ENCODE assay signal across 21 cellular contexts in the genomic region with DNA sequence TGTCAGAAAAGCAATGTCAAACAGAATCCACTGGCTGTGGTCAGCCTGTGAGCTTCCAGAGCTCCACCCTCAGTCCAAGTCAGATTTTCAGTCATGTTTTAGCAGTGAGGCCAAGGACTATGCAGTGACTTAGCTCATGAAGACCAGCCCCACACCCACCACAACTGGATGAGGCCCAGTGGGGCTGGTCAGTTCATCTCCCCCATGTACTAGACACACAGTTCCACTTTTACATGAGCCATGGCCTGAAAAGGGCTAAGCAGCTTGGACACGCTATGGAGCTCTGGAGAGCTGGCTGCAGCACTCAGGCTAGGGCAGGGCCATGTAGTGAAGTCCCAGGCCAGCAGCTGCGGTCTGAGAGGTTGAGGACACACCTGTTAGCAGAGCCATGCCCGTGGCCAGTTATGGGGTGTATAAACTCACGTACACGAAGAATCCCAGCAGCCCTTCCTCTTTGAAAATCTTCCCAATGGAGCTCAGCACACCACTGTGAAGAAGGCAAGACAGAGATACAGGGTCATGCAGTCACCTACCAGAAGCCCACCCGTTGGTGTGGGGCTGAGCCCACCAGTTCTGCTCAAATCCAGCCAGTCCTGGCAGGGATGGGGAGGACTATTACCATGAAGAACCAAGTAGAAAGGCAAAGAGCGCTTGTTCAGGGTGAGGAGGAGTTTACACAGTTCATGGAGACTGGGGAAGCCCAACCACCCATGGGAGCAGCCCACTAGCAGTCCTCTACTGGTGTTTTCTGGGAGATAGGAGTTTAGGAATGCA. TPM values are rescaled to one million over a fixed set of nuclear protein-coding genes. Genes with fewer than 3 reads are reported as not detected.
DNase-seq lines count a peak whose midpoint lies in the region; ATAC-seq, FAIRE-seq and TF ChIP-seq lines count a peak whose summit lies in the region.
"Had no signal": no experiment of that assay in that cellular context is flagged by ENCODE, and none has a peak within 500 bp of the region (broad histone marks: within the 10 kb centered on the region; RNA-seq: fewer than 3 reads in every experiment).

No MANE protein-coding gene starts in this region.

- intact Hi-C loops in Right ventricle myocardium inferior (cut with DNase I) (no loop called here), posterior vena cava (cut with DNase I) (loop anchor here in 1 of 2 donors (10.0 kb wide), 1 partner anchor 51 kb away; no protein-coding TSS in a partner anchor)
- intact Hi-C loops in activated CD4-positive, alpha-beta T cell treated with anti-CD3 and anti-CD28 coated beads, Interleukin-2, amount 10 ng/mL, durations not matched to agents 24 days and 14 days (cut with micrococcal nuclease): no loop called here

- H3K27me3 Mint-ChIP-seq in chondrocyte (ENCODE audit: low read depth): no peaks in the 10 kb centered on the region
- no peaks in the 10 kb centered on the region for H3K27me3 Mint-ChIP-seq in activated CD4-positive, alpha-beta T cell treated with anti-CD3 and anti-CD28 coated beads, Interleukin-2, amount 10 ng/mL, durations not matched to agents 24 days and 14 days

- H3K27me3 ChIP-seq in cardiac muscle cell: no peaks in the 10 kb centered on the region
- H3K27me3 ChIP-seq in BLaER1 treated with 17β-estradiol and CSF1 and Interleukin-3, amounts not matched to agents 10 nM and 100 nM: no peaks in the 10 kb centered on the region
- H3K27me3 ChIP-seq: SJSA1 had no signal

- peaks cover 16% of the 10 kb centered on the region for H3K4me1 Mint-ChIP-seq in chondrocyte (ENCODE audit: low read depth)
- peaks cover 15% of the 10 kb centered on the region for H3K4me1 Mint-ChIP-seq in activated CD4-positive, alpha-beta T cell treated with anti-CD3 and anti-CD28 coated beads, Interleukin-2, amount 10 ng/mL, durations not matched to agents 24 days and 14 days

- peaks cover 51% of the 10 kb centered on the region for H3K36me3 Mint-ChIP-seq in chondrocyte (ENCODE audit: low read depth)
- peaks cover 67% of the 10 kb centered on the region for H3K36me3 Mint-ChIP-seq in activated CD4-positive, alpha-beta T cell treated with anti-CD3 and anti-CD28 coated beads, Interleukin-2, amount 10 ng/mL, durations not matched to agents 24 days and 14 days (ENCODE audit: low read depth)

- no peak for TF ChIP-seq CTCF in cardiac muscle cell (IDR thresholded peaks at IDR 0.05; ENCODE audit: low read depth, low read length)
- no peak for TF ChIP-seq CTCF in chondrocyte (IDR thresholded peaks at IDR 0.05)

- H3K27ac ChIP-seq in cardiac muscle cell: peak overlapping the region; percentile 67
- H3K27ac ChIP-seq in BLaER1 treated with 17β-estradiol and CSF1 and Interleukin-3, amounts not matched to agents 10 nM and 100 nM: no peak overlapping the region
- H3K27ac ChIP-seq: SJSA1 had no signal

- no peak for FAIRE-seq in frontal cortex (lab: Jason Lieb, UNC)
- FAIRE-seq: A204.1 had no signal

- H3K27ac Mint-ChIP-seq in chondrocyte (ENCODE audit: unreplicated experiment): no peak overlapping the region
- H3K27ac Mint-ChIP-seq in activated CD4-positive, alpha-beta T cell treated with anti-CD3 and anti-CD28 coated beads, Interleukin-2, amount 10 ng/mL, durations not matched to agents 24 days and 14 days: no peak overlapping the region
- H3K27ac Mint-ChIP-seq: CD8-positive, alpha-beta T cell had no signal

- no peak overlapping the region for H3K4me3 ChIP-seq in cardiac muscle cell
- no peak overlapping the region for H3K4me3 ChIP-seq in BLaER1 treated with 17β-estradiol and CSF1 and Interleukin-3, amounts not matched to agents 10 nM and 100 nM
- H3K4me3 ChIP-seq: SJSA1 had no signal

- peaks cover 75 to 100% (median 99%) of the 10 kb centered on the region in 11 experiments for H4K20me1 ChIP-seq in BLaER1 treated with 17β-estradiol and CSF1 and Interleukin-3, amounts not matched to agents 10 nM and 100 nM

- ATAC-seq in Right ventricle myocardium inferior: no peak
- ATAC-seq: CD8-positive, alpha-beta T cell; PC-3 had no signal

- DNase-seq in cardiac muscle cell (ENCODE audit: low read depth in 1 of 2, low spot score in 1 of 2) (no peak), Right ventricle myocardium inferior (ENCODE audit: missing footprints) (no peak), chondrocyte (ENCODE audit: low spot score) (peak; percentile 47), posterior vena cava (ENCODE audit: low spot score) (peak; percentile 82), frontal cortex (ENCODE audit: low spot score in 2 of 2) (no peak)
- DNase-seq in activated CD4-positive, alpha-beta T cell treated with anti-CD3 and anti-CD28 coated beads, Interleukin-2, amount 10 ng/mL, durations not matched to agents 24 days and 14 days: no peak
- DNase-seq in NK-92 treated with Interleukin-12 subunit alpha and Interleukin-12 subunit beta, amount 100 ng/mL, for 24 hours (lab: John Stamatoyannopoulos, UW): no peak
- DNase-seq: Calu3; CD8-positive, alpha-beta T cell; GF-D8; GOT3; KBM-7; NCI-H1105 treated with DMSO at 0.1 percent for 48 hours; NCI-H1694; NCI-H2081 treated with DMSO at 0.1 percent for 48 hours; NCI-H774; PC-3 had no signal

- peak overlapping the region in 6 of 11 experiments; percentile 9 to 48 (median 29); a peak in 10 of 22 replicates for H3K4me2 ChIP-seq in BLaER1 treated with 17β-estradiol and CSF1 and Interleukin-3, amounts not matched to agents 10 nM and 100 nM

- H3K9me3 Mint-ChIP-seq in chondrocyte (ENCODE audit: low read depth): no peaks in the 10 kb centered on the region
- no peaks in the 10 kb centered on the region for H3K9me3 Mint-ChIP-seq in activated CD4-positive, alpha-beta T cell treated with anti-CD3 and anti-CD28 coated beads, Interleukin-2, amount 10 ng/mL, durations not matched to agents 24 days and 14 days
- H3K9me3 Mint-ChIP-seq: CD8-positive, alpha-beta T cell had no signal

- H3K9ac ChIP-seq in BLaER1 treated with 17β-estradiol and CSF1 and Interleukin-3, amounts not matched to agents 10 nM and 100 nM: peak overlapping the region in 5 of 11 experiments; percentile 5 to 30 (median 18); a peak in 5 of 22 replicates

- H3K4me1 ChIP-seq in cardiac muscle cell (ENCODE audit: low read depth): peaks cover 59% of the 10 kb centered on the region
- H3K4me1 ChIP-seq in BLaER1 treated with 17β-estradiol and CSF1 and Interleukin-3, amounts not matched to agents 10 nM and 100 nM: peaks cover 9 to 81% (median 59%) of the 10 kb centered on the region in 10 experiments; a peak in 19 of 20 replicates
- H3K4me1 ChIP-seq: SJSA1 had no signal

- no peak overlapping the region for H3K4me3 Mint-ChIP-seq in chondrocyte (ENCODE audit: unreplicated experiment)
- H3K4me3 Mint-ChIP-seq in activated CD4-positive, alpha-beta T cell treated with anti-CD3 and anti-CD28 coated beads, Interleukin-2, amount 10 ng/mL, durations not matched to agents 24 days and 14 days: no peak overlapping the region
- H3K4me3 Mint-ChIP-seq: CD8-positive, alpha-beta T cell had no signal

- H3K9me3 ChIP-seq in cardiac muscle cell (ENCODE audit: low read depth): no peaks in the 10 kb centered on the region
- no peaks in the 10 kb centered on the region for H3K9me3 ChIP-seq in BLaER1 treated with 17β-estradiol and CSF1 and Interleukin-3, amounts not matched to agents 10 nM and 100 nM (replicated peaks in 1 of 11)
- H3K9me3 ChIP-seq: SJSA1 had no signal

- peaks cover 34% of the 10 kb centered on the region for H3K36me3 ChIP-seq in cardiac muscle cell
- peaks cover 87 to 100% (median 99%) of the 10 kb centered on the region in 11 experiments for H3K36me3 ChIP-seq in BLaER1 treated with 17β-estradiol and CSF1 and Interleukin-3, amounts not matched to agents 10 nM and 100 nM

RNA-seq across cellular contexts. Expression of a gene that starts 10.6 kb away (rescaled TPM):
- total RNA-seq in cardiac muscle cell (290 and 388 TPM in 2 replicates), Right ventricle myocardium inferior (220 TPM), chondrocyte (188 to 208 TPM (median 190 TPM) in 3 replicates), posterior vena cava (100 to 1,000 TPM; 148 to 150 TPM), frontal cortex (152 TPM)
- polyA plus RNA-seq in cardiac muscle cell: 447 and 533 TPM in 2 replicates
- 119 TPM in 2 replicates for total RNA-seq in activated CD4-positive, alpha-beta T cell treated with anti-CD3 and anti-CD28 coated beads, Interleukin-2, amount 10 ng/mL, durations not matched to agents 24 days and 14 days

RNA-seq across cellular contexts. Expression of a gene that starts 20.9 kb away (rescaled TPM):
- total RNA-seq in cardiac muscle cell (0.07 TPM in 1 of 2 replicates, not detected in the other), Right ventricle myocardium inferior (15.1 TPM), chondrocyte (0.15 TPM in 1 of 3 replicates, not detected in the others), posterior vena cava (100 to 1,000 TPM in 1 of 2 donors, 10 to 100 TPM in 1; 51.4 to 221 TPM), frontal cortex (under 0.01 TPM)
- polyA plus RNA-seq in cardiac muscle cell: 0.07 and 0.37 TPM in 2 replicates
- not detected in 2 replicates for total RNA-seq in activated CD4-positive, alpha-beta T cell treated with anti-CD3 and anti-CD28 coated beads, Interleukin-2, amount 10 ng/mL, durations not matched to agents 24 days and 14 days
- total RNA-seq: SJSA1 had no signal

RNA-seq across cellular contexts. Expression of a gene that starts 30.0 kb away (rescaled TPM):
- total RNA-seq in cardiac muscle cell (not detected in 2 replicates), Right ventricle myocardium inferior (7.9 TPM), chondrocyte (not detected in 3 replicates), posterior vena cava (10 to 100 TPM; 23.2 to 35.5 TPM), frontal cortex (0.82 TPM)
- polyA plus RNA-seq in cardiac muscle cell: 0.24 and 0.29 TPM in 2 replicates
- total RNA-seq in activated CD4-positive, alpha-beta T cell treated with anti-CD3 and anti-CD28 coated beads, Interleukin-2, amount 10 ng/mL, durations not matched to agents 24 days and 14 days: 0.57 and 0.58 TPM in 2 replicates
- total RNA-seq: SJSA1 had no signal
- polyA plus RNA-seq: BJ had no signal

Comparison
In these comparisons a context has a peak if more than half of its experiments do, and no peak if none do; other contexts are left out.
1. RNA of a gene that starts 20.9 kb away (total RNA-seq): 51.4 to 221 TPM in posterior vena cava and 15.1 TPM in Right ventricle myocardium inferior (single experiment); 0.07 TPM in cardiac muscle cell, 0.15 TPM in chondrocyte, not detected in activated CD4-positive, alpha-beta T cell treated with anti-CD3 and anti-CD28 coated beads, Interleukin-2, amount 10 ng/mL, durations not matched to agents 24 days and 14 days and under 0.01 TPM in frontal cortex (single experiment); every median in the first group is over 10 times any median in the second.
2. DNase-seq: peak in chondrocyte (single experiment) and posterior vena cava (single experiment); none in cardiac muscle cell (0 of 2), Right ventricle myocardium inferior (single experiment), activated CD4-positive, alpha-beta T cell treated with anti-CD3 and anti-CD28 coated beads, Interleukin-2, amount 10 ng/mL, durations not matched to agents 24 days and 14 days (single experiment), NK-92 treated with Interleukin-12 subunit alpha and Interleukin-12 subunit beta, amount 100 ng/mL, for 24 hours (single experiment) and frontal cortex (0 of 2).